ENCODE assay signal across 16 cellular contexts in genomic region chr6:80528115-80528514, GRCh38.
DNase-seq lines count a peak whose midpoint lies in the region; ATAC-seq and TF ChIP-seq lines count a peak whose summit lies in the region.
"Had no signal": no experiment of that assay in that cellular context is flagged by ENCODE, and none has a peak within 500 bp of the region (broad histone marks: within the 10 kb centered on the region; RNA-seq: fewer than 3 reads in every experiment).

No MANE protein-coding gene starts in this region.

- peaks cover 21% of the 10 kb centered on the region for H3K4me1 Mint-ChIP-seq in progenitor cell of endocrine pancreas (ENCODE audit: low read depth)

- no peak overlapping the region for H3K4me3 ChIP-seq in fibroblast of the aortic adventitia (ENCODE audit: low read depth, low read length)
- H3K4me3 ChIP-seq: heart right ventricle had no signal

- peaks cover 2% of the 10 kb centered on the region for H3K9me3 Mint-ChIP-seq in progenitor cell of endocrine pancreas (ENCODE audit: low read depth)
- H3K9me3 Mint-ChIP-seq: activated naive CD8-positive, alpha-beta T cell treated with anti-CD3 and anti-CD28 coated beads, Interleukin-2, amount 10 ng/mL, durations not matched to agents 7 days and 5 days had no signal

- H3K27ac Mint-ChIP-seq in progenitor cell of endocrine pancreas: peak overlapping the region; percentile 73
- H3K27ac Mint-ChIP-seq: activated naive CD8-positive, alpha-beta T cell treated with anti-CD3 and anti-CD28 coated beads, Interleukin-2, amount 10 ng/mL, durations not matched to agents 7 days and 5 days; natural killer cell; T-helper 1 cell treated with Interleukin-12 subunit alpha and Interleukin-12 subunit beta and Interleukin-4 antibody, amounts not matched to agents 30 μg/mL and 1 μg/mL, for 36 hours had no signal

- no peak for TF ChIP-seq CTCF in fibroblast of the aortic adventitia (IDR thresholded peaks at IDR 0.05; ENCODE audit: insufficient read depth, low read length)
- no peak for TF ChIP-seq CTCF in progenitor cell of endocrine pancreas (IDR thresholded peaks at IDR 0.05; ENCODE audit: unreplicated experiment)

- no peaks in the 10 kb centered on the region for H3K36me3 Mint-ChIP-seq in progenitor cell of endocrine pancreas (ENCODE audit: insufficient read depth)
- H3K36me3 Mint-ChIP-seq: activated naive CD8-positive, alpha-beta T cell treated with anti-CD3 and anti-CD28 coated beads, Interleukin-2, amount 10 ng/mL, durations not matched to agents 7 days and 5 days; natural killer cell had no signal

- ATAC-seq in HG03354 (IDR thresholded peaks at IDR 0.05; ENCODE audit: poor library complexity, severe bottlenecking, unreplicated experiment) (no peak), HG03196 (IDR thresholded peaks at IDR 0.05; ENCODE audit: unreplicated experiment) (no peak)
- ATAC-seq: heart right ventricle, natural killer cell, right cardiac atrium had no signal

- H3K4me3 Mint-ChIP-seq in progenitor cell of endocrine pancreas (ENCODE audit: low read depth): no peak overlapping the region
- H3K4me3 Mint-ChIP-seq: activated naive CD8-positive, alpha-beta T cell treated with anti-CD3 and anti-CD28 coated beads, Interleukin-2, amount 10 ng/mL, durations not matched to agents 7 days and 5 days; natural killer cell; T-helper 1 cell treated with Interleukin-12 subunit alpha and Interleukin-12 subunit beta and Interleukin-4 antibody, amounts not matched to agents 30 μg/mL and 1 μg/mL, for 36 hours had no signal

- no peaks in the 10 kb centered on the region for H3K27me3 Mint-ChIP-seq in progenitor cell of endocrine pancreas

- DNase-seq in NCI-H1105 treated with DMSO at 0.1 percent for 48 hours (lab: John Stamatoyannopoulos, UW) (peak; percentile 64), NCI-H1105 (lab: John Stamatoyannopoulos, UW) (no peak), NCI-H69 (lab: John Stamatoyannopoulos, UW) (peak; percentile 74), fibroblast of the aortic adventitia (ENCODE audit: low read depth) (peak; percentile 56), progenitor cell of endocrine pancreas (ENCODE audit: low spot score, unreplicated experiment) (no peak), cerebellar cortex (ENCODE audit: low spot score) (no peak)
- DNase-seq: activated CD4-positive, alpha-beta T cell treated with anti-CD3 and anti-CD28 coated beads for 4 hours; activated naive CD8-positive, alpha-beta T cell treated with anti-CD3 and anti-CD28 coated beads, Interleukin-2, amount 10 ng/mL, durations not matched to agents 7 days and 5 days; heart right ventricle; natural killer cell; right cardiac atrium; RPMI8226; stimulated activated CD4-positive, alpha-beta T cell treated with anti-CD3 and anti-CD28 coated beads, Interleukin-4, amount 100 ng/mL, for 4 hours had no signal

Comparison
In these comparisons a context has a peak if more than half of its experiments do, and no peak if none do; other contexts are left out.
1. DNase-seq: peak in NCI-H1105 treated with DMSO at 0.1 percent for 48 hours (single experiment), NCI-H69 (single experiment) and fibroblast of the aortic adventitia (single experiment); none in NCI-H1105 (single experiment), progenitor cell of endocrine pancreas (single experiment) and cerebellar cortex (single experiment).